41 cellular contexts compared by ENCODE assay signal in the genomic region with DNA sequence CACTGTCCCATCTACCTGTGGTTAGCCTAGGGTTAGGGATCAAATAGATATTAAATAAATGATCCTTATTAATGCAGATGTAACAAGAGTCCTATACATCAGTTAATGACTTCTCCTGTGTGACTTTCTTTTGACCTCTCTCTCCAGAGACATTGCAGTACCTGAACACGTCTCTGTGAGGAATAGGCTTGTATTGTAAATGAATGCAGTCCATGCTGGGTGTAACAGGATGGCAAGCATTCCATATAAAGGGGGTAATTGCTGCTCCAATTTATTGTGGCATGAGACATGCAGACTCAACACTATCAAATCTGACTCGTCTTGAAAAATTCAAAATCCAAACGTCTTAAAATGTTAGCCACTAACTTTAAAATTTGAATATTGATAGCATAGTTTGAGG.
"Had no signal": no experiment of that assay in that cellular context is flagged by ENCODE, and none has a peak within 500 bp of the region (broad histone marks: within the 10 kb centered on the region; RNA-seq: fewer than 3 reads in every experiment).

No MANE protein-coding gene starts in this region.

- H3K27ac Mint-ChIP-seq: activated CD4-positive, alpha-beta memory T cell treated with anti-CD3 and anti-CD28 coated beads, Interleukin-2, amount 10 ng/mL, durations not matched to agents 7 days and 5 days; activated CD4-positive, alpha-beta T cell treated with anti-CD3 and anti-CD28 coated beads for 36 hours; activated CD4-positive, alpha-beta T cell treated with anti-CD3 and anti-CD28 coated beads, Interleukin-2, amount 10 ng/mL, durations not matched to agents 7 days and 5 days; activated naive CD4-positive, alpha-beta T cell treated with anti-CD3 and anti-CD28 coated beads, Interleukin-2, amount 10 ng/mL, durations not matched to agents 7 days and 5 days; activated naive CD4-positive, alpha-beta T cell treated with anti-CD3 and anti-CD28 coated beads, Interleukin-2, amount 50 U/mL, for 24 hours; activated naive CD8-positive, alpha-beta T cell; activated naive CD8-positive, alpha-beta T cell treated with anti-CD3 and anti-CD28 coated beads, Interleukin-2, amount 10 ng/mL, durations not matched to agents 7 days and 5 days; activated naive CD8-positive, alpha-beta T cell treated with anti-CD3 and anti-CD28 coated beads, Interleukin-2, amount 50 U/mL, for 24 hours; activated T-cell treated with anti-CD3 and anti-CD28 coated beads, Interleukin-2, amount 50 U/mL, for 72 hours; activated T-helper 1 cell treated with anti-CD3 and anti-CD28 coated beads, Interleukin-12 subunit alpha, Interleukin-12 subunit beta, Interleukin-2, Interleukin-4 antibody, amounts not matched to agents 30 ng/mL and 10 ng/mL and 1 ng/mL, durations not matched to agents 14 hours and 24 hours and 36 hours; activated T-helper 17 cell treated with anti-CD3 and anti-CD28 coated beads, Interleukin-2, amount 50 U/mL, for 72 hours; brain; T-helper 1 cell treated with Interleukin-12 subunit alpha and Interleukin-12 subunit beta and Interleukin-4 antibody, amounts not matched to agents 30 μg/mL and 1 μg/mL, for 36 hours; T-helper 2 cell treated with Interferon-gamma antibody and Interleukin-4, amounts not matched to agents 5 μg/mL and 100 μg/mL, for 36 hours; WTC11 had no signal

- FAIRE-seq: bronchial epithelial cell, TTC549 had no signal

- H3K4me3 Mint-ChIP-seq: activated CD4-positive, alpha-beta memory T cell treated with anti-CD3 and anti-CD28 coated beads, Interleukin-2, amount 10 ng/mL, durations not matched to agents 7 days and 5 days; activated CD4-positive, alpha-beta T cell treated with anti-CD3 and anti-CD28 coated beads for 36 hours; activated CD4-positive, alpha-beta T cell treated with anti-CD3 and anti-CD28 coated beads, Interleukin-2, amount 10 ng/mL, durations not matched to agents 7 days and 5 days; activated naive CD4-positive, alpha-beta T cell treated with anti-CD3 and anti-CD28 coated beads, Interleukin-2, amount 10 ng/mL, durations not matched to agents 7 days and 5 days; activated naive CD4-positive, alpha-beta T cell treated with anti-CD3 and anti-CD28 coated beads, Interleukin-2, amount 50 U/mL, for 24 hours; activated naive CD8-positive, alpha-beta T cell; activated naive CD8-positive, alpha-beta T cell treated with anti-CD3 and anti-CD28 coated beads, Interleukin-2, amount 10 ng/mL, durations not matched to agents 7 days and 5 days; activated naive CD8-positive, alpha-beta T cell treated with anti-CD3 and anti-CD28 coated beads, Interleukin-2, amount 50 U/mL, for 24 hours; activated T-cell treated with anti-CD3 and anti-CD28 coated beads, Interleukin-2, amount 50 U/mL, for 4 hours; activated T-cell treated with anti-CD3 and anti-CD28 coated beads, Interleukin-2, amount 50 U/mL, for 72 hours; activated T-helper 1 cell treated with anti-CD3 and anti-CD28 coated beads, Interleukin-12 subunit alpha, Interleukin-12 subunit beta, Interleukin-2, Interleukin-4 antibody, amounts not matched to agents 30 ng/mL and 10 ng/mL and 1 ng/mL, durations not matched to agents 14 hours and 24 hours and 36 hours; activated T-helper 17 cell treated with anti-CD3 and anti-CD28 coated beads, Interleukin-2, amount 50 U/mL, for 72 hours; brain; central memory CD8-positive, alpha-beta T cell; T-helper 1 cell treated with Interleukin-12 subunit alpha and Interleukin-12 subunit beta and Interleukin-4 antibody, amounts not matched to agents 30 μg/mL and 1 μg/mL, for 36 hours; T-helper 2 cell treated with Interferon-gamma antibody and Interleukin-4, amounts not matched to agents 5 μg/mL and 100 μg/mL, for 36 hours; WTC11 had no signal

- H3K36me3 ChIP-seq: ascending aorta, cardiac muscle cell, WERI-Rb-1 had no signal

- H3K9me3 ChIP-seq: ascending aorta had no signal

- H3K36me3 Mint-ChIP-seq: activated naive CD4-positive, alpha-beta T cell treated with anti-CD3 and anti-CD28 coated beads, Interleukin-2, amount 10 ng/mL, durations not matched to agents 7 days and 5 days; activated naive CD4-positive, alpha-beta T cell treated with anti-CD3 and anti-CD28 coated beads, Interleukin-2, amount 50 U/mL, for 24 hours; activated naive CD8-positive, alpha-beta T cell; activated naive CD8-positive, alpha-beta T cell treated with anti-CD3 and anti-CD28 coated beads, Interleukin-2, amount 10 ng/mL, durations not matched to agents 7 days and 5 days; brain; WTC11 had no signal

- H3K9me3 Mint-ChIP-seq: activated CD4-positive, alpha-beta memory T cell treated with anti-CD3 and anti-CD28 coated beads, Interleukin-2, amount 10 ng/mL, durations not matched to agents 7 days and 5 days; activated CD4-positive, alpha-beta T cell treated with anti-CD3 and anti-CD28 coated beads, Interleukin-2, amount 10 ng/mL, durations not matched to agents 7 days and 5 days; activated naive CD4-positive, alpha-beta T cell treated with anti-CD3 and anti-CD28 coated beads, Interleukin-2, amount 10 ng/mL, durations not matched to agents 7 days and 5 days; activated naive CD4-positive, alpha-beta T cell treated with anti-CD3 and anti-CD28 coated beads, Interleukin-2, amount 50 U/mL, for 24 hours; activated T-cell treated with anti-CD3 and anti-CD28 coated beads, Interleukin-2, amount 50 U/mL, for 4 hours; activated T-cell treated with anti-CD3 and anti-CD28 coated beads, Interleukin-2, amount 50 U/mL, for 72 hours; activated T-helper 17 cell treated with anti-CD3 and anti-CD28 coated beads, Interleukin-2, amount 50 U/mL, for 72 hours; central memory CD8-positive, alpha-beta T cell; T-helper 1 cell treated with Interleukin-12 subunit alpha and Interleukin-12 subunit beta and Interleukin-4 antibody, amounts not matched to agents 30 μg/mL and 1 μg/mL, for 36 hours; T-helper 2 cell treated with Interferon-gamma antibody and Interleukin-4, amounts not matched to agents 5 μg/mL and 100 μg/mL, for 36 hours had no signal

- DNase-seq: activated CD4-positive, alpha-beta memory T cell treated with anti-CD3 and anti-CD28 coated beads, Interleukin-2, amount 10 ng/mL, durations not matched to agents 7 days and 5 days; activated CD4-positive, alpha-beta T cell treated with anti-CD3 and anti-CD28 coated beads for 1 hour; activated CD4-positive, alpha-beta T cell treated with anti-CD3 and anti-CD28 coated beads for 36 hours; activated CD4-positive, alpha-beta T cell treated with anti-CD3 and anti-CD28 coated beads for 48 hours; activated CD4-positive, alpha-beta T cell treated with anti-CD3 and anti-CD28 coated beads, Interleukin-2, amount 10 ng/mL, durations not matched to agents 7 days and 5 days; activated CD4-positive, alpha-beta T cell treated with anti-CD3 and anti-CD28 coated beads, Interleukin-2, amount 50 U/mL, for 48 hours; activated CD4-positive, CD25-positive, alpha-beta regulatory T cell; activated CD8-positive, alpha-beta memory T cell treated with anti-CD3 and anti-CD28 coated beads, Interleukin-2, amount 50 U/mL, for 4 hours; activated effector memory CD4-positive, alpha-beta T cell treated with anti-CD3 and anti-CD28 coated beads, Interleukin-2, amount 50 U/mL, for 16 hours; activated gamma-delta T cell treated with Interleukin-2 at 50 U/mL for 16 hours; activated naive CD4-positive, alpha-beta T cell treated with anti-CD3 and anti-CD28 coated beads, Interleukin-2, amount 10 ng/mL, durations not matched to agents 7 days and 5 days; activated naive CD4-positive, alpha-beta T cell treated with Interleukin-2 at 50 U/mL for 16 hours; activated naive CD8-positive, alpha-beta T cell treated with anti-CD3 and anti-CD28 coated beads, Interleukin-2, amount 10 ng/mL, durations not matched to agents 7 days and 5 days; activated naive CD8-positive, alpha-beta T cell treated with anti-CD3 and anti-CD28 coated beads, Interleukin-2, amount 50 U/mL, for 24 hours; activated T-cell treated with anti-CD3 and anti-CD28 coated beads for 4 hours; activated T-cell treated with anti-CD3 and anti-CD28 coated beads, Interleukin-2, amount 50 U/mL, for 1 hour; activated T-cell treated with anti-CD3 and anti-CD28 coated beads, Interleukin-2, amount 50 U/mL, for 4 hours; activated T-cell treated with anti-CD3 and anti-CD28 coated beads, Interleukin-2, amount 50 U/mL, for 72 hours; amygdala; anterior cingulate cortex; caudate nucleus; cerebellar nuclear complex; SW 1271; T-helper 1 cell; T-helper 2 cell; T-helper 9 cell; WERI-Rb-1 had no signal

- H3K4me3 ChIP-seq: ascending aorta, cardiac muscle cell had no signal

- ATAC-seq: activated CD4-positive, alpha-beta T cell treated with anti-CD3 and anti-CD28 coated beads for 36 hours; activated CD4-positive, CD25-positive, alpha-beta regulatory T cell treated with anti-CD3 and anti-CD28 coated beads, Interleukin-2, amount 50 U/mL, for 24 hours; activated naive CD8-positive, alpha-beta T cell treated with anti-CD3 and anti-CD28 coated beads, Interleukin-2, amount 50 U/mL, for 24 hours; activated T-cell treated with anti-CD3 and anti-CD28 coated beads, Interleukin-2, amount 50 U/mL, for 4 hours; activated T-cell treated with anti-CD3 and anti-CD28 coated beads, Interleukin-2, amount 50 U/mL, for 72 hours; activated T-helper 17 cell treated with anti-CD3 and anti-CD28 coated beads, Interleukin-2, amount 50 U/mL, for 72 hours; WTC11 had no signal

- H3K4me1 Mint-ChIP-seq: activated CD4-positive, alpha-beta memory T cell treated with anti-CD3 and anti-CD28 coated beads, Interleukin-2, amount 10 ng/mL, durations not matched to agents 7 days and 5 days; activated CD4-positive, alpha-beta T cell treated with anti-CD3 and anti-CD28 coated beads for 36 hours; activated CD4-positive, alpha-beta T cell treated with anti-CD3 and anti-CD28 coated beads, Interleukin-2, amount 10 ng/mL, durations not matched to agents 7 days and 5 days; activated naive CD4-positive, alpha-beta T cell treated with anti-CD3 and anti-CD28 coated beads, Interleukin-2, amount 10 ng/mL, durations not matched to agents 7 days and 5 days; activated naive CD8-positive, alpha-beta T cell treated with anti-CD3 and anti-CD28 coated beads, Interleukin-2, amount 50 U/mL, for 24 hours; activated T-helper 17 cell treated with anti-CD3 and anti-CD28 coated beads, Interleukin-2, amount 50 U/mL, for 72 hours; central memory CD8-positive, alpha-beta T cell had no signal

- H3K27ac ChIP-seq: ascending aorta, cardiac muscle cell, WERI-Rb-1 had no signal

- H3K27me3 ChIP-seq: ascending aorta had no signal
